ENCODE assay signal across 8 cellular contexts in genomic region chr5:95859327-95860060, GRCh38. TPM values are rescaled to one million over a fixed set of nuclear protein-coding genes. Genes with fewer than 3 reads are reported as not detected.
DNase-seq lines count a peak whose midpoint lies in the region; ATAC-seq and TF ChIP-seq lines count a peak whose summit lies in the region.

No MANE protein-coding gene starts in this region.

- H3K27me3 Mint-ChIP-seq in CD4-positive, CD25-positive, alpha-beta regulatory T cell, result peaks cover 15% of the 10 kb centered on the region

- peaks cover 4 to 27% (median 12%) of the 10 kb centered on the region in 4 donors for H3K4me1 Mint-ChIP-seq in CD4-positive, CD25-positive, alpha-beta regulatory T cell

- H3K36me3 Mint-ChIP-seq in CD4-positive, CD25-positive, alpha-beta regulatory T cell, result no peaks in the 10 kb centered on the region

- no peak overlapping the region for H3K9ac ChIP-seq in OCI-LY3 (ENCODE audit: low read length)
- peak overlapping the region; percentile 12 to 23 for H3K9ac ChIP-seq in duodenal mucosa (ENCODE audit: low read depth in 1 of 2, low read length in 2 of 2)

- H3K9me3 Mint-ChIP-seq in CD4-positive, CD25-positive, alpha-beta regulatory T cell, result no peaks in the 10 kb centered on the region

- H4K20me1 ChIP-seq in OCI-LY3 (ENCODE audit: insufficient read depth, low read length), result no peaks in the 10 kb centered on the region

- no peaks in the 10 kb centered on the region for H3K79me2 ChIP-seq in OCI-LY3 (ENCODE audit: low read length)

- H3K4me3 Mint-ChIP-seq in CD4-positive, CD25-positive, alpha-beta regulatory T cell, result peak overlapping the region in 2 of 4 donors; percentile 38 to 46

- H3K4me2 ChIP-seq in OCI-LY3 (ENCODE audit: low read length), result peak overlapping the region; percentile 100

- in situ Hi-C loops in KBM-7 (cut with MboI; ENCODE audit: low pct_unique_long_range_greater_than_20kb, low sequenced_read_pairs), result loop anchor here (10.0 kb wide), 1 partner anchor 475 kb away; no protein-coding TSS in a partner anchor

- ATAC-seq in CD4-positive, CD25-positive, alpha-beta regulatory T cell (ENCODE audit: low read depth in 2 of 2), result no peak
- ATAC-seq in GM18873 (IDR thresholded peaks at IDR 0.05; ENCODE audit: low FRiP score, unreplicated experiment), result no peak

- no peak for TF ChIP-seq CTCF in OCI-LY3 (IDR thresholded peaks at IDR 0.05; ENCODE audit: low read depth, low read length)

- H3K27ac Mint-ChIP-seq in CD4-positive, CD25-positive, alpha-beta regulatory T cell, result peak overlapping the region in 2 of 3 donors; percentile 4 to 78

- H3K27ac ChIP-seq in CD4-positive, CD25-positive, alpha-beta regulatory T cell (ENCODE audit: insufficient read depth, low read length, poor library complexity, severe bottlenecking), result no peak overlapping the region
- H3K27ac ChIP-seq in OCI-LY3 (ENCODE audit: low read length) (no peak overlapping the region), duodenal mucosa (ENCODE audit: low read depth, low read length) (no peak overlapping the region)

- no peaks in the 10 kb centered on the region for H3K4me1 ChIP-seq in CD4-positive, CD25-positive, alpha-beta regulatory T cell (ENCODE audit: control insufficient read depth, insufficient read depth, low read length, poor library complexity, severe bottlenecking)
- H3K4me1 ChIP-seq in OCI-LY3 (ENCODE audit: low read length), result peaks cover 17% of the 10 kb centered on the region
- H3K4me1 ChIP-seq in duodenal mucosa (ENCODE audit: control insufficient read depth in 1 of 2, insufficient read depth in 2 of 2, low read length in 2 of 2), result peaks cover 29 to 34% of the 10 kb centered on the region in 2 donors
- H3K4me1 ChIP-seq in neuron (ENCODE audit: insufficient read depth, low read length), result peaks cover 45% of the 10 kb centered on the region

- no peaks in the 10 kb centered on the region for H3K9me3 ChIP-seq in CD4-positive, CD25-positive, alpha-beta regulatory T cell (ENCODE audit: control insufficient read depth in 2 of 2, low read length in 2 of 2)
- H3K9me3 ChIP-seq in OCI-LY3 (ENCODE audit: insufficient read depth, low read length), result no peaks in the 10 kb centered on the region
- H3K9me3 ChIP-seq in duodenal mucosa (ENCODE audit: control insufficient read depth in 1 of 2, low read length in 2 of 2), result no peaks in the 10 kb centered on the region
- H3K9me3 ChIP-seq in neuron (ENCODE audit: low read length), result peaks cover 1% of the 10 kb centered on the region

- H3K36me3 ChIP-seq in CD4-positive, CD25-positive, alpha-beta regulatory T cell (ENCODE audit: control insufficient read depth, insufficient read depth, low read length), result no peaks in the 10 kb centered on the region
- no peaks in the 10 kb centered on the region for H3K36me3 ChIP-seq in OCI-LY3 (replicated peaks; ENCODE audit: low read depth, low read length)
- H3K36me3 ChIP-seq in duodenal mucosa (ENCODE audit: control insufficient read depth in 1 of 2, insufficient read depth in 2 of 2, low read length in 2 of 2), result no peaks in the 10 kb centered on the region
- H3K36me3 ChIP-seq in neuron (ENCODE audit: insufficient read depth, low read length), result no peaks in the 10 kb centered on the region

- H2AFZ ChIP-seq in OCI-LY3 (ENCODE audit: low read depth, low read length) (no peak overlapping the region), neuron (ENCODE audit: low read depth, low read length) (no peak overlapping the region)

- peaks cover 3% of the 10 kb centered on the region for H3K27me3 ChIP-seq in CD4-positive, CD25-positive, alpha-beta regulatory T cell (ENCODE audit: control insufficient read depth, insufficient read depth, low read length)
- H3K27me3 ChIP-seq in OCI-LY3 (ENCODE audit: low read depth, low read length), result 0 out of 2 replicates have a peak, but pooled peaks cover 5% of the 10 kb centered on the region
- no peaks in the 10 kb centered on the region for H3K27me3 ChIP-seq in duodenal mucosa (ENCODE audit: control insufficient read depth in 1 of 2, insufficient read depth in 2 of 2, low read length in 2 of 2)
- no peaks in the 10 kb centered on the region for H3K27me3 ChIP-seq in neuron (ENCODE audit: insufficient read depth, low read length)

- H3K4me3 ChIP-seq in CD4-positive, CD25-positive, alpha-beta regulatory T cell (ENCODE audit: low read depth, low read length), result peak overlapping the region; percentile 47
- peak overlapping the region; percentile 78 for H3K4me3 ChIP-seq in OCI-LY3 (ENCODE audit: low read length)
- peak overlapping the region in 1 of 2 donors; percentile 52 for H3K4me3 ChIP-seq in duodenal mucosa (ENCODE audit: low read depth in 1 of 2, low read length in 2 of 2)
- H3K4me3 ChIP-seq in neuron (ENCODE audit: low read length), result peak overlapping the region; percentile 5

- no peak for DNase-seq in CD4-positive, CD25-positive, alpha-beta regulatory T cell
- DNase-seq in KBM-7 (no peak), NCI-H82 treated with DMSO at 0.1 percent for 48 hours (lab: John Stamatoyannopoulos, UW; ENCODE audit: unreplicated experiment) (no peak), COLO829 (ENCODE audit: low spot score) (no peak)

RNA-seq across cellular contexts. Expression of gene GLRX, which starts 37.0 kb away (rescaled TPM):
- 82.9 TPM for total RNA-seq in CD4-positive, CD25-positive, alpha-beta regulatory T cell
- polyA plus RNA-seq in CD4-positive, CD25-positive, alpha-beta regulatory T cell, result 100 to 1,000 TPM; 319 to 399 (median 348) TPM
